In the genomic region with DNA sequence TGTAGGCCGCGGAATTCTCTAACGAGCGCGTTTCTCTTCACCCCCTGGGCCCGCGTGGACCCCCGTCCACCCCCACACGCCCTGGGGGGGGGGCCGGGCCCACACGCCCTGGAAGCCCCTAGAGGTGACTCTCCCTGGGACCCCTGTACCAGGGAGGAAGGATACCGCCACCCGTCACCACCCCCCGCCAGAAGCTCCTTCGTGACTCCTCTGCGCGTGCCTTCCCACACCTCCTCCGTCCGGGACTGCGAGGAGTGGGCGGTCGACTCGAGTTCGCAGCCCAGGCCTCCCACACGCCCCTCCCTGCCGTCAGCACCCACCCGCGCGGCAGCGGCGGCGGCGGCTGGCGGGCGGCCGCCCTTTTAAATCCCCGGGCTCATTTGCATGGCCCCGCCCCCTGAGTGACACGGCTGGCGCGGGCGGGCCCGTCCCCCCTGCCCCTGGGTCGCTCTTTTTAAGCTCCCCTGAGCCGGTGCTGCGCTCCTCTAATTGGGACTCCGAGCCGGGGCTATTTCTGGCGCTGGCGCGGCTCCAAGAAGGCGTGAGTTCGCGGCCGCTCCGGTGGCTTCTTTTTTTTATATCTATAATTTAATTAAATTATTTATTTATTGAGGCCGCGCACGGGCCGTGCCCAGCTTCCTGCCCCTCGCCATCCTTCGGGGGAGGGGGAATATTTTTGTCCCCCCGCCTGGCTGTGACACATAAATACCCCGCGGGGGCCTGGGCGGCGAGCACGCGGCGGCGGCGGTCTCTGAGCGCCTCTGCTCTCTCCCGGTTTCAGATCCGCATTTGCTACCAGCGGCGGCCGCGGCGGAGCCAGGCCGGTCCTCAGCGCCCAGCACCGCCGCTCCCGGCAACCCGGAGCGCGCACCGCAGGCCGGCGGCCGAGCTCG, we compare ENCODE assay signal across 8 cellular contexts. TPM values are rescaled to one million over a fixed set of nuclear protein-coding genes. Genes with fewer than 3 reads are reported as not detected.
DNase-seq lines count a peak whose midpoint lies in the region; ATAC-seq and TF ChIP-seq lines count a peak whose summit lies in the region.

A gene with protein sequence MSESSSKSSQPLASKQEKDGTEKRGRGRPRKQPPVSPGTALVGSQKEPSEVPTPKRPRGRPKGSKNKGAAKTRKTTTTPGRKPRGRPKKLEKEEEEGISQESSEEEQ (plus strand): TSS at position 451 of the 893 bp plus-strand sequence. CDS start 3,908 bp downstream, outside the sequence.

- TF ChIP-seq CTCF in AG10803 (conservative IDR thresholded peaks at IDR 0.05; ENCODE audit: low read length): no peak

- peak within 1 kb of the TSS; percentile 87 for H3K27ac ChIP-seq in cingulate gyrus (ENCODE audit: low read depth, low read length)

- peak; percentile 67 for ATAC-seq in HG03354 (IDR thresholded peaks at IDR 0.05; ENCODE audit: poor library complexity, severe bottlenecking, unreplicated experiment)
- peak; percentile 80 for ATAC-seq in left colon

- intact Hi-C loops in left colon (cut with DNase I, micrococcal nuclease): no loop called here

- peak; percentile 78 for DNase-seq in AG10803 (ENCODE audit: low read depth)
- peak; percentile 97 for DNase-seq in NCI-H510A (lab: John Stamatoyannopoulos, UW)
- DNase-seq in activated CD4-positive, alpha-beta T cell treated with anti-CD3 and anti-CD28 coated beads for 4 hours: peak; percentile 92 to 96
- peak; percentile 91 to 94 for DNase-seq in left colon
- DNase-seq in stimulated activated CD4-positive, alpha-beta T cell treated with anti-CD3 and anti-CD28 coated beads, Interleukin-1b, Interleukin-23, amount 100 ng/mL, for 48 hours: peak; percentile 89

- peak; percentile 99 for TF ChIP-seq POLR2A in GM19099 (IDR thresholded peaks at IDR 0.05; ENCODE audit: extremely low read depth, insufficient read length, low read depth)

- peak within 1 kb of the TSS; percentile 70 for H3K4me3 ChIP-seq in AG10803 (ENCODE audit: low read length)

RNA-seq across cellular contexts. Expression of the gene that starts here (rescaled TPM):
- total RNA-seq in left colon: 100 to 1,000 TPM; 116 to 152 TPM

Comparison
In these comparisons a context has a peak if more than half of its experiments do, and no peak if none do; other contexts are left out.
1. Peak in every context shown above with its lines: DNase-seq, ATAC-seq, H3K4me3 ChIP-seq and H3K27ac ChIP-seq.